Comparison of ENCODE assay signal across 9 cellular contexts in genomic region chr17:44599298-44600175, GRCh38. TPM values are rescaled to one million over a fixed set of nuclear protein-coding genes. Genes with fewer than 3 reads are reported as not detected.
A peak's percentile ranks its signal among the peaks of the same experiment; 100 is the strongest.
DNase-seq lines count a peak whose midpoint lies in the region; ATAC-seq, FAIRE-seq and TF ChIP-seq lines count a peak whose summit lies in the region.
"Had no signal": no experiment of that assay in that cellular context is flagged by ENCODE, and none has a peak within 500 bp of the region (broad histone marks: within the 10 kb centered on the region; RNA-seq: fewer than 3 reads in every experiment).

No MANE protein-coding gene starts in this region.

- H2BK15ac ChIP-seq in mesendoderm (replicated peaks; ENCODE audit: low read depth) = no peak overlapping the region

- H3K4me3 Mint-ChIP-seq in naive thymus-derived CD8-positive, alpha-beta T cell = no peak overlapping the region

- no peaks in the 10 kb centered on the region for H3K27me3 ChIP-seq in mesendoderm (ENCODE audit: insufficient read depth, low read length, poor library complexity)

- no peak overlapping the region for H3K23ac ChIP-seq in mesendoderm (ENCODE audit: low read length)

- H3K4ac ChIP-seq in mesendoderm (ENCODE audit: low read depth, low read length) = no peak overlapping the region

- H3K79me1 ChIP-seq in mesendoderm (ENCODE audit: low read length) = no peaks in the 10 kb centered on the region

- ATAC-seq in A549 = peak; percentile 90 to 95
- ATAC-seq in naive thymus-derived CD8-positive, alpha-beta T cell = no peak
- no peak for ATAC-seq in GM19397 (IDR thresholded peaks at IDR 0.05; ENCODE audit: unreplicated experiment)
- no peak for ATAC-seq in HG03045 (IDR thresholded peaks at IDR 0.05; ENCODE audit: unreplicated experiment)

- no peaks in the 10 kb centered on the region for H3K79me2 ChIP-seq in mesendoderm (ENCODE audit: control insufficient read depth, insufficient read depth, low read length)

- WGBS in A549 (ENCODE audit: missing lambda C conversion rate) = 20% methylated on average over 9 of the region's 9 CpGs
- WGBS in mesendoderm (ENCODE audit: extremely low coverage, insufficient coverage, low lambda C conversion rate) = no CpG with 5 or more reads among the region's 9 CpGs

- H3K27ac ChIP-seq in A549 (peak overlapping the region; percentile 86 to 88), mesendoderm (ENCODE audit: low read depth, low read length) (no peak overlapping the region)
- H3K27ac ChIP-seq: epithelial cell of prostate had no signal

- no peak overlapping the region for H4K5ac ChIP-seq in mesendoderm (ENCODE audit: low read length)

- FAIRE-seq in A549 (lab: Jason Lieb, UNC) = peak; percentile 73

- no peaks in the 10 kb centered on the region for H3K9me3 Mint-ChIP-seq in naive thymus-derived CD8-positive, alpha-beta T cell

- H3K4me1 ChIP-seq in A549 (peaks cover 50% of the 10 kb centered on the region), mesendoderm (ENCODE audit: control insufficient read depth, low read depth, low read length) (peaks cover 9% of the 10 kb centered on the region)

- POLR2A ChIA-PET in A549 (lab: Yijun Ruan, JAX) = interaction anchor here (0.9 to 2.4 kb wide), 3 partner anchors 12 to 43 kb away, joined by 3 to 14 read pairs (median 10); partner anchors contain the start of gene FZD2
- POLR2A ChIA-PET in naive thymus-derived CD8-positive, alpha-beta T cell (lab: Charles Lee) = no interaction called here

- H2BK5ac ChIP-seq in mesendoderm (ENCODE audit: low read length) = no peak overlapping the region

- H2AK5ac ChIP-seq in mesendoderm (ENCODE audit: low read length) = peak overlapping the region; percentile 34

- peaks cover 7 to 21% (median 17%) of the 10 kb centered on the region in 5 donors for H3K27me3 Mint-ChIP-seq in naive thymus-derived CD8-positive, alpha-beta T cell

- H4K8ac ChIP-seq in mesendoderm (ENCODE audit: low read depth, low read length) = no peak overlapping the region

- peak overlapping the region; percentile 21 for H3K18ac ChIP-seq in mesendoderm (ENCODE audit: low read length)

- peak overlapping the region; percentile 59 for H3K56ac ChIP-seq in mesendoderm (ENCODE audit: low read length)

- H3K4me2 ChIP-seq in A549 (peak overlapping the region; percentile 69), mesendoderm (ENCODE audit: low read length) (no peak overlapping the region)

- peak; percentile 14 to 32; a peak in 4 of 5 replicates for TF ChIP-seq RAD21 in A549 (conservative IDR thresholded peaks at IDR 0.05 in 1 of 2, IDR thresholded peaks at IDR 0.05 in 1 of 2)

- no peak overlapping the region for H3K27ac Mint-ChIP-seq in naive thymus-derived CD8-positive, alpha-beta T cell

- CTCF ChIA-PET in A549 (lab: Yijun Ruan, JAX) = interaction anchor here (1.0 to 2.3 kb wide), 8 partner anchors 10 to 66 kb away, joined by 3 to 13 read pairs (median 4); partner anchors contain the start of gene FZD2

- no peak for TF ChIP-seq EP300 in A549 (IDR thresholded peaks at IDR 0.05)

- TF ChIP-seq POLR2A in A549 (IDR thresholded peaks at IDR 0.05; ENCODE audit: low read length) = no peak

- no peaks in the 10 kb centered on the region for H3K9me3 ChIP-seq in A549

- DNase-seq in A549 (ENCODE audit: low read depth in 1 of 2, low spot score in 1 of 2) (peak; percentile 87 to 93), HS-27A (ENCODE audit: low read depth) (peak; percentile 74), cerebellar cortex (ENCODE audit: low spot score) (peak; percentile 48), mesendoderm (peak; percentile 83), NCI-H2227 treated with DMSO at 0.1 percent for 48 hours (lab: John Stamatoyannopoulos, UW) (no peak)
- no peak for DNase-seq in naive thymus-derived CD8-positive, alpha-beta T cell

- no peak overlapping the region for H3K9ac ChIP-seq in mesendoderm (ENCODE audit: low read length)

- no peaks in the 10 kb centered on the region for H3K4me1 Mint-ChIP-seq in naive thymus-derived CD8-positive, alpha-beta T cell

- no peak overlapping the region for H2BK120ac ChIP-seq in mesendoderm (ENCODE audit: low read depth, low read length)

- H3K4me3 ChIP-seq in A549 = no peak overlapping the region
- no peak overlapping the region for H3K4me3 ChIP-seq in mesendoderm (ENCODE audit: low read length)

- no peaks in the 10 kb centered on the region for H3K36me3 ChIP-seq in mesendoderm (ENCODE audit: control insufficient read depth, insufficient read depth, low read length)

- H3K36me3 Mint-ChIP-seq in naive thymus-derived CD8-positive, alpha-beta T cell = no peaks in the 10 kb centered on the region

- TF ChIP-seq CTCF in A549 (IDR thresholded peaks at IDR 0.05) = no peak

TF ChIP-seq in A549, 52 proteins besides CTCF, POLR2A, EP300 and RAD21 (continues in another document):
- TF ChIP-seq TFCP2L1 (CRISPR knock-in tag; IDR thresholded peaks at IDR 0.05) = no peak
- TF ChIP-seq JUN (IDR thresholded peaks at IDR 0.05) = peak in 1 of 2 experiments; percentile 57; a peak in 2 of 5 replicates
- no peak for TF ChIP-seq CEBPB (IDR thresholded peaks at IDR 0.05)
- TF ChIP-seq, protein P1, sequence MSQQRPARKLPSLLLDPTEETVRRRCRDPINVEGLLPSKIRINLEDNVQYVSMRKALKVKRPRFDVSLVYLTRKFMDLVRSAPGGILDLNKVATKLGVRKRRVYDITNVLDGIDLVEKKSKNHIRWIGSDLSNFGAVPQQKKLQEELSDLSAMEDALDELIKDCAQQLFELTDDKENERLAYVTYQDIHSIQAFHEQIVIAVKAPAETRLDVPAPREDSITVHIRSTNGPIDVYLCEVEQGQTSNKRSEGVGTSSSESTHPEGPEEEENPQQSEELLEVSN (IDR thresholded peaks at IDR 0.05; ENCODE audit: borderline replicate concordance, low read depth) = peak; percentile 55; the same call in 1 of the 2 replicates
- no peak for TF ChIP-seq SREBF2 (IDR thresholded peaks at IDR 0.05)
- 0 out of 2 replicates have a peak, but pooled peaks have one; percentile 10 for TF ChIP-seq NFE2L2 (conservative IDR thresholded peaks at IDR 0.05; ENCODE audit: low read length)
- 0 out of 2 replicates have a peak, but pooled peaks have one; percentile 54 for TF ChIP-seq PBX3 (IDR thresholded peaks at IDR 0.05)
- TF ChIP-seq, protein P2, sequence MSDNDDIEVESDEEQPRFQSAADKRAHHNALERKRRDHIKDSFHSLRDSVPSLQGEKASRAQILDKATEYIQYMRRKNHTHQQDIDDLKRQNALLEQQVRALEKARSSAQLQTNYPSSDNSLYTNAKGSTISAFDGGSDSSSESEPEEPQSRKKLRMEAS (IDR thresholded peaks at IDR 0.05) = peak; percentile 88
- no peak for TF ChIP-seq NPAS2 (CRISPR knock-in tag; IDR thresholded peaks at IDR 0.05; ENCODE audit: borderline replicate concordance)
- TF ChIP-seq, protein P3, sequence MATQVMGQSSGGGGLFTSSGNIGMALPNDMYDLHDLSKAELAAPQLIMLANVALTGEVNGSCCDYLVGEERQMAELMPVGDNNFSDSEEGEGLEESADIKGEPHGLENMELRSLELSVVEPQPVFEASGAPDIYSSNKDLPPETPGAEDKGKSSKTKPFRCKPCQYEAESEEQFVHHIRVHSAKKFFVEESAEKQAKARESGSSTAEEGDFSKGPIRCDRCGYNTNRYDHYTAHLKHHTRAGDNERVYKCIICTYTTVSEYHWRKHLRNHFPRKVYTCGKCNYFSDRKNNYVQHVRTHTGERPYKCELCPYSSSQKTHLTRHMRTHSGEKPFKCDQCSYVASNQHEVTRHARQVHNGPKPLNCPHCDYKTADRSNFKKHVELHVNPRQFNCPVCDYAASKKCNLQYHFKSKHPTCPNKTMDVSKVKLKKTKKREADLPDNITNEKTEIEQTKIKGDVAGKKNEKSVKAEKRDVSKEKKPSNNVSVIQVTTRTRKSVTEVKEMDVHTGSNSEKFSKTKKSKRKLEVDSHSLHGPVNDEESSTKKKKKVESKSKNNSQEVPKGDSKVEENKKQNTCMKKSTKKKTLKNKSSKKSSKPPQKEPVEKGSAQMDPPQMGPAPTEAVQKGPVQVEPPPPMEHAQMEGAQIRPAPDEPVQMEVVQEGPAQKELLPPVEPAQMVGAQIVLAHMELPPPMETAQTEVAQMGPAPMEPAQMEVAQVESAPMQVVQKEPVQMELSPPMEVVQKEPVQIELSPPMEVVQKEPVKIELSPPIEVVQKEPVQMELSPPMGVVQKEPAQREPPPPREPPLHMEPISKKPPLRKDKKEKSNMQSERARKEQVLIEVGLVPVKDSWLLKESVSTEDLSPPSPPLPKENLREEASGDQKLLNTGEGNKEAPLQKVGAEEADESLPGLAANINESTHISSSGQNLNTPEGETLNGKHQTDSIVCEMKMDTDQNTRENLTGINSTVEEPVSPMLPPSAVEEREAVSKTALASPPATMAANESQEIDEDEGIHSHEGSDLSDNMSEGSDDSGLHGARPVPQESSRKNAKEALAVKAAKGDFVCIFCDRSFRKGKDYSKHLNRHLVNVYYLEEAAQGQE (IDR thresholded peaks at IDR 0.05) = no peak
- no peak for TF ChIP-seq HDAC2 (IDR thresholded peaks at IDR 0.05)

RNA-seq across cellular contexts. Expression of gene FZD2, which starts 42.3 kb away (rescaled TPM):
- 25.8 and 26.9 TPM in 2 replicates for polyA plus RNA-seq in A549 (2011; rRNA removed)
- polyA plus RNA-seq in A549 (2012; cell fraction: cytosol; rRNA removed) = 61.7 and 106 TPM in 2 replicates
- 144 and 234 TPM in 2 replicates for polyA plus RNA-seq in A549 (2012; cell fraction: nucleus; rRNA removed)
- 42.0 to 62.4 TPM (median 54.9 TPM) in 3 replicates for polyA plus RNA-seq in A549 (2017; fragmentation: RNase III; extraction: RNeasy Plus Mini Kit Qiagen cat#74134 plus additional on column Dnase treatment)
- 33.1 and 61.1 TPM in 2 replicates for polyA minus RNA-seq in A549 (2011; rRNA and poly(A)+ RNA removed)
- polyA plus RNA-seq in mesendoderm (2013, experiment 1 of 2) = 4.3 TPM
- polyA plus RNA-seq in mesendoderm (2013, experiment 2 of 2) = 4.5 TPM
- under 1 TPM; 0.16 to 0.34 TPM for total RNA-seq in naive thymus-derived CD8-positive, alpha-beta T cell
- under 1 TPM in 1 of 3 donors, not detected in 2; 0.24 TPM for polyA plus RNA-seq in naive thymus-derived CD8-positive, alpha-beta T cell

RNA-seq across cellular contexts. Expression of gene MEIOC, which starts 56.7 kb away (rescaled TPM):
- polyA plus RNA-seq in A549 (2011; rRNA removed) (18.0 and 18.2 TPM in 2 replicates), A549 (2017; fragmentation: RNase III; extraction: RNeasy Plus Mini Kit Qiagen cat#74134 plus additional on column Dnase treatment) (5.9 to 7.2 TPM (median 6.9 TPM) in 3 replicates)
- 3.3 and 4.1 TPM in 2 replicates for polyA plus RNA-seq in A549 (2012; cell fraction: cytosol; rRNA removed)
- polyA plus RNA-seq in A549 (2012; cell fraction: nucleus; rRNA removed) = 1.3 and 3.1 TPM in 2 replicates
- polyA minus RNA-seq in A549 (2011; rRNA and poly(A)+ RNA removed) = 2.8 and 8.5 TPM in 2 replicates
- 0.29 TPM for polyA plus RNA-seq in mesendoderm (2013, experiment 1 of 2)
- polyA plus RNA-seq in mesendoderm (2013, experiment 2 of 2) = 0.35 TPM
- total RNA-seq in naive thymus-derived CD8-positive, alpha-beta T cell = not detected
- under 1 TPM; 0.17 to 0.34 (median 0.25) TPM for polyA plus RNA-seq in naive thymus-derived CD8-positive, alpha-beta T cell

Comparison
In these comparisons a context has a peak if more than half of its experiments do, and no peak if none do; other contexts are left out.
1. ATAC-seq: peak in A549 (2 of 2); none in naive thymus-derived CD8-positive, alpha-beta T cell (0 of 2), GM19397 (single experiment) and HG03045 (single experiment).
2. DNase-seq: peak in A549 (2 of 2), HS-27A (single experiment), cerebellar cortex (single experiment) and mesendoderm (single experiment); none in NCI-H2227 treated with DMSO at 0.1 percent for 48 hours (single experiment) and naive thymus-derived CD8-positive, alpha-beta T cell (0 of 10).
3. RNA of gene FZD2, which starts 42.3 kb away (polyA plus RNA-seq): 25.8 to 234 TPM in A549; 0.24 TPM in naive thymus-derived CD8-positive, alpha-beta T cell; every median in the first group is over 10 times any median in the second.